Comparison of ENCODE assay signal across 34 cellular contexts in the genomic region with DNA sequence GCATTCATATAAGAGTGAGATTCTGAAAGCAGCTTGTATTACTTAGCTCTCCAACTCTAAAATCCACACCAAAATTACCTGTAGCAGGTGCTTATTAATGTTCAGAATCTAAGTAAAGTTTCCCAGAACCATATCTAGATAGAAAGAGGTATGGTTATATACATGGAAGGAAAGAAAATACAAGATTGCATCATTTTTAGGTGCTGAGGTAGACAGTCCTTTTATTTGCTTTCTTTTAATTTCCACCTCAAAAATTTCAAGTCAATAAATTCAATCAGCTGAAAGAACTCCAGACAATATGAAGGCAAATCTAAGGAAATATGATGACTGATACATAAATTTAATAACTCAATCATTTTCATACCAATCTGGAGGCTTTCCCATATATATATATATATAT.
"Had no signal": no experiment of that assay in that cellular context is flagged by ENCODE, and none has a peak within 500 bp of the region (broad histone marks: within the 10 kb centered on the region; RNA-seq: fewer than 3 reads in every experiment).

No MANE protein-coding gene starts in this region.

- H3K9me3 ChIP-seq: adrenal gland, ascending aorta, body of pancreas, breast epithelium had no signal

- ATAC-seq: activated naive CD4-positive, alpha-beta T cell treated with anti-CD3 and anti-CD28 coated beads, Interleukin-2, amount 50 U/mL, for 72 hours; activated naive CD8-positive, alpha-beta T cell treated with anti-CD3 and anti-CD28 coated beads, Interleukin-2, amount 50 U/mL, for 24 hours; activated T-cell treated with anti-CD3 and anti-CD28 coated beads, Interleukin-2, amount 50 U/mL, for 4 hours; activated T-cell treated with anti-CD3 and anti-CD28 coated beads, Interleukin-2, amount 50 U/mL, for 72 hours; activated T-helper 17 cell treated with anti-CD3 and anti-CD28 coated beads, Interleukin-2, amount 50 U/mL, for 72 hours; body of pancreas had no signal

- DNase-seq: activated effector memory CD4-positive, alpha-beta T cell treated with anti-CD3 and anti-CD28 coated beads, Interleukin-2, amount 50 U/mL, for 16 hours; activated effector memory CD4-positive, alpha-beta T cell treated with Interleukin-2 at 50 U/mL for 16 hours; activated gamma-delta T cell; activated gamma-delta T cell treated with Interleukin-2 at 50 U/mL for 16 hours; activated naive CD4-positive, alpha-beta T cell; activated naive CD4-positive, alpha-beta T cell treated with anti-CD3 and anti-CD28 coated beads for 36 hours; activated naive CD4-positive, alpha-beta T cell treated with anti-CD3 and anti-CD28 coated beads, Interleukin-2, amount 10 ng/mL, durations not matched to agents 7 days and 5 days; activated naive CD4-positive, alpha-beta T cell treated with anti-CD3 and anti-CD28 coated beads, Interleukin-2, amount 50 U/mL, for 16 hours; activated naive CD4-positive, alpha-beta T cell treated with Interleukin-2 at 50 U/mL for 16 hours; activated naive CD8-positive, alpha-beta T cell treated with anti-CD3 and anti-CD28 coated beads for 36 hours; activated naive CD8-positive, alpha-beta T cell treated with anti-CD3 and anti-CD28 coated beads, Interleukin-2, amount 10 ng/mL, durations not matched to agents 7 days and 5 days; activated naive CD8-positive, alpha-beta T cell treated with anti-CD3 and anti-CD28 coated beads, Interleukin-2, amount 50 U/mL, for 24 hours; activated T-cell treated with anti-CD3 and anti-CD28 coated beads, Interleukin-2, amount 50 U/mL, for 1 hour; activated T-cell treated with anti-CD3 and anti-CD28 coated beads, Interleukin-2, amount 50 U/mL, for 24 hours; activated T-cell treated with anti-CD3 and anti-CD28 coated beads, Interleukin-2, amount 50 U/mL, for 4 hours; activated T-cell treated with anti-CD3 and anti-CD28 coated beads, Interleukin-2, amount 50 U/mL, for 48 hours; activated T-cell treated with anti-CD3 and anti-CD28 coated beads, Interleukin-2, amount 50 U/mL, for 72 hours; adrenal gland; amniotic stem cell; amygdala; anterior cingulate cortex; aorta; body of pancreas; brain microvascular endothelial cell; caudate nucleus; central memory CD4-positive, alpha-beta T cell; cerebellar nuclear complex had no signal

- H3K36me3 ChIP-seq: adrenal gland, ascending aorta, brain microvascular endothelial cell, breast epithelium, cardiac muscle cell had no signal

- FAIRE-seq: astrocyte, bronchial epithelial cell had no signal

- H3K4me3 ChIP-seq: adrenal gland, ascending aorta, body of pancreas, breast epithelium, cardiac muscle cell had no signal

- H3K4me1 ChIP-seq: adrenal gland, ascending aorta, body of pancreas, breast epithelium had no signal

- H3K27me3 ChIP-seq: adrenal gland, ascending aorta, body of pancreas, brain microvascular endothelial cell, breast epithelium, cardiac muscle cell had no signal

- H3K27ac ChIP-seq: adrenal gland, ascending aorta, body of pancreas, brain microvascular endothelial cell, breast epithelium, cardiac muscle cell had no signal
